Comparison of ENCODE assay signal across 17 cellular contexts in genomic region chr1:207298186-207298585, GRCh38. TPM values are rescaled to one million over a fixed set of nuclear protein-coding genes. Genes with fewer than 3 reads are reported as not detected.
DNase-seq lines count a peak whose midpoint lies in the region; ATAC-seq and TF ChIP-seq lines count a peak whose summit lies in the region.
"Had no signal": no experiment of that assay in that cellular context is flagged by ENCODE, and none has a peak within 500 bp of the region (broad histone marks: within the 10 kb centered on the region; RNA-seq: fewer than 3 reads in every experiment).

No MANE protein-coding gene starts in this region.

- DNase-seq in CD1c-positive myeloid dendritic cell (ENCODE audit: extremely low spot score) (peak; percentile 44), GM23338 (ENCODE audit: low spot score) (no peak), endothelial cell (ENCODE audit: low spot score) (no peak), naive B cell (peak; percentile 27), lower leg skin (ENCODE audit: low spot score in 2 of 2) (no peak), posterior cingulate gyrus (no peak)
- DNase-seq: activated CD4-positive, alpha-beta T cell treated with anti-CD3 and anti-CD28 coated beads, Interleukin-2, amount 50 U/mL, for 4 hours; activated naive CD4-positive, alpha-beta T cell treated with anti-CD3 and anti-CD28 coated beads, Interleukin-2, amount 50 U/mL, for 16 hours; dorsolateral prefrontal cortex; GOT3; head of caudate nucleus; nucleus accumbens; sigmoid colon; stimulated activated CD4-positive, alpha-beta T cell treated with anti-CD3 and anti-CD28 coated beads, Interleukin-2, amount 100 ng/mL, for 24 hours had no signal

- H3K36me3 ChIP-seq in GM23338 (ENCODE audit: insufficient read depth): no peaks in the 10 kb centered on the region
- H3K36me3 ChIP-seq: BLaER1, sigmoid colon had no signal

- intact Hi-C loops in lower leg skin (cut with DNase I; ENCODE audit: low total_unique reads) (no loop called here), posterior cingulate gyrus (cut with DNase I) (no loop called here)

- WGBS in lower leg skin, 2 donors: 46 to 53% methylated on average over 2 of the region's 2 CpGs

- H3K9me2 ChIP-seq in GM23338 (ENCODE audit: insufficient read depth): no peaks in the 10 kb centered on the region

- H3K9me3 Mint-ChIP-seq in GM23338 (peaks cover 5% of the 10 kb centered on the region; the same call in 2 of the 3 replicates), endothelial cell (ENCODE audit: unreplicated experiment) (no peaks in the 10 kb centered on the region), naive B cell (peaks cover 0 to 6% (median under 1%) of the 10 kb centered on the region in 7 donors)

- H3K36me3 Mint-ChIP-seq in GM23338 (ENCODE audit: low read depth): peaks cover 8% of the 10 kb centered on the region; the same call in 2 of the 3 replicates
- no peaks in the 10 kb centered on the region for H3K36me3 Mint-ChIP-seq in endothelial cell (ENCODE audit: low read depth, unreplicated experiment)
- peaks cover 0 to 10% of the 10 kb centered on the region in 2 donors for H3K36me3 Mint-ChIP-seq in naive B cell
- H3K36me3 Mint-ChIP-seq: brain had no signal

- H3K79me2 ChIP-seq in GM23338 (replicated peaks; ENCODE audit: insufficient read depth): no peaks in the 10 kb centered on the region

- H3K4me3 ChIP-seq in GM23338: no peak overlapping the region
- H3K4me3 ChIP-seq in lower leg skin (ENCODE audit: low read depth, poor library complexity, severe bottlenecking): no peak overlapping the region
- H3K4me3 ChIP-seq: BLaER1, sigmoid colon had no signal

- H3K4me1 ChIP-seq in GM23338 (ENCODE audit: insufficient read depth): peaks cover 18% of the 10 kb centered on the region
- H3K4me1 ChIP-seq: BLaER1, sigmoid colon had no signal

- H3K4me3 Mint-ChIP-seq in GM23338 (no peak overlapping the region), endothelial cell (ENCODE audit: unreplicated experiment) (peak overlapping the region; percentile 43), naive B cell (peak overlapping the region in 4 of 8 donors; percentile 24 to 70 (median 56))
- H3K4me3 Mint-ChIP-seq: brain had no signal

- H3K4me2 ChIP-seq in GM23338: no peak overlapping the region
- H3K4me2 ChIP-seq: BLaER1 had no signal

- no peak overlapping the region for H3K27ac ChIP-seq in GM23338 (ENCODE audit: low read depth)
- H3K27ac ChIP-seq: BLaER1, dorsolateral prefrontal cortex, sigmoid colon had no signal

- 0 out of 2 replicates have a peak overlapping the region, but pooled peaks have one; percentile 26 for H3K27ac Mint-ChIP-seq in GM23338
- no peak overlapping the region for H3K27ac Mint-ChIP-seq in endothelial cell (ENCODE audit: unreplicated experiment)
- peak overlapping the region in 4 of 6 donors; percentile 13 to 94 (median 52) for H3K27ac Mint-ChIP-seq in naive B cell
- H3K27ac Mint-ChIP-seq: brain had no signal

- ATAC-seq in GM23338 (no peak), naive B cell (ENCODE audit: low read depth in 2 of 2) (peak; percentile 76 to 88), GM18870 (IDR thresholded peaks at IDR 0.05; ENCODE audit: unreplicated experiment) (no peak)

- no peaks in the 10 kb centered on the region for H3F3A ChIP-seq in GM23338 (replicated peaks; ENCODE audit: low read depth)

- peak overlapping the region; percentile 35; the same call in 1 of the 2 replicates for H2AFZ ChIP-seq in GM23338

- TF ChIP-seq CTCF in GM23338 (conservative IDR thresholded peaks at IDR 0.05; ENCODE audit: low read depth in 2 of 2) (no peak), endothelial cell (IDR thresholded peaks at IDR 0.05; ENCODE audit: unreplicated experiment) (no peak), lower leg skin (IDR thresholded peaks at IDR 0.05) (no peak)

- no peaks in the 10 kb centered on the region for H4K20me1 ChIP-seq in GM23338 (replicated peaks; ENCODE audit: insufficient read depth)
- H4K20me1 ChIP-seq: BLaER1 had no signal

- H3K27me3 Mint-ChIP-seq in GM23338 (ENCODE audit: insufficient read depth, low read depth, poor library complexity) (peaks cover 2% of the 10 kb centered on the region), endothelial cell (ENCODE audit: unreplicated experiment) (no peaks in the 10 kb centered on the region), naive B cell (no peaks in the 10 kb centered on the region)
- H3K27me3 Mint-ChIP-seq: brain had no signal

- no peaks in the 10 kb centered on the region for H3K27me3 ChIP-seq in GM23338 (ENCODE audit: insufficient read depth)
- H3K27me3 ChIP-seq: BLaER1, dorsolateral prefrontal cortex, sigmoid colon had no signal

- no peak for TF ChIP-seq POLR2A in lower leg skin (IDR thresholded peaks at IDR 0.05)

- peaks cover 18% of the 10 kb centered on the region for H3K4me1 Mint-ChIP-seq in GM23338
- peaks cover 2% of the 10 kb centered on the region for H3K4me1 Mint-ChIP-seq in endothelial cell (ENCODE audit: unreplicated experiment)
- peaks cover 19 to 53% (median 35%) of the 10 kb centered on the region in 3 donors for H3K4me1 Mint-ChIP-seq in naive B cell
- H3K4me1 Mint-ChIP-seq: brain had no signal

TF ChIP-seq in GM23338, 12 proteins besides CTCF, POLR2A, EP300 and RAD21 (continues in another document):
- no peak for TF ChIP-seq ZNF462 (CRISPR knock-in tag; IDR thresholded peaks at IDR 0.05)
- no peak for TF ChIP-seq ZNF331 (CRISPR knock-in tag; IDR thresholded peaks at IDR 0.05; ENCODE audit: low read depth)
- no peak for TF ChIP-seq ZNF114 (CRISPR knock-in tag; IDR thresholded peaks at IDR 0.05)
- TF ChIP-seq, protein P1, sequence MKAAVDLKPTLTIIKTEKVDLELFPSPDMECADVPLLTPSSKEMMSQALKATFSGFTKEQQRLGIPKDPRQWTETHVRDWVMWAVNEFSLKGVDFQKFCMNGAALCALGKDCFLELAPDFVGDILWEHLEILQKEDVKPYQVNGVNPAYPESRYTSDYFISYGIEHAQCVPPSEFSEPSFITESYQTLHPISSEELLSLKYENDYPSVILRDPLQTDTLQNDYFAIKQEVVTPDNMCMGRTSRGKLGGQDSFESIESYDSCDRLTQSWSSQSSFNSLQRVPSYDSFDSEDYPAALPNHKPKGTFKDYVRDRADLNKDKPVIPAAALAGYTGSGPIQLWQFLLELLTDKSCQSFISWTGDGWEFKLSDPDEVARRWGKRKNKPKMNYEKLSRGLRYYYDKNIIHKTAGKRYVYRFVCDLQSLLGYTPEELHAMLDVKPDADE (IDR thresholded peaks at IDR 0.05): no peak

RNA-seq across cellular contexts. Expression of gene CD55, which starts 23.3 kb away (rescaled TPM):
- total RNA-seq in GM23338 (2014; rRNA removed; shearing (Covaris generic)): 17.6 and 18.5 TPM in 2 replicates
- polyA plus RNA-seq in GM23338 (2016; fragmentation: Nextera tagmentation; extraction: Ambion mirVana) (13.6 and 16.7 TPM in 2 replicates), naive B cell (ENCODE audit: low read depth in 6 of 6) (100 to 1,000 TPM; 232 to 326 (median 293) TPM)
- total RNA-seq in endothelial cell (ENCODE audit: unreplicated experiment) (16.0 TPM), lower leg skin (100 to 1,000 TPM; 153 to 260 (median 238) TPM)

Comparison
In these comparisons a context has a peak if more than half of its experiments do, and no peak if none do; other contexts are left out.
1. DNase-seq: peak in CD1c-positive myeloid dendritic cell (single experiment) and naive B cell (single experiment); none in GM23338 (single experiment), endothelial cell (single experiment), lower leg skin (0 of 2) and posterior cingulate gyrus (0 of 10).
2. ATAC-seq: peak in naive B cell (2 of 2); none in GM23338 (single experiment) and GM18870 (single experiment).